ENCODE assay signal across 8 cellular contexts in the genomic region with DNA sequence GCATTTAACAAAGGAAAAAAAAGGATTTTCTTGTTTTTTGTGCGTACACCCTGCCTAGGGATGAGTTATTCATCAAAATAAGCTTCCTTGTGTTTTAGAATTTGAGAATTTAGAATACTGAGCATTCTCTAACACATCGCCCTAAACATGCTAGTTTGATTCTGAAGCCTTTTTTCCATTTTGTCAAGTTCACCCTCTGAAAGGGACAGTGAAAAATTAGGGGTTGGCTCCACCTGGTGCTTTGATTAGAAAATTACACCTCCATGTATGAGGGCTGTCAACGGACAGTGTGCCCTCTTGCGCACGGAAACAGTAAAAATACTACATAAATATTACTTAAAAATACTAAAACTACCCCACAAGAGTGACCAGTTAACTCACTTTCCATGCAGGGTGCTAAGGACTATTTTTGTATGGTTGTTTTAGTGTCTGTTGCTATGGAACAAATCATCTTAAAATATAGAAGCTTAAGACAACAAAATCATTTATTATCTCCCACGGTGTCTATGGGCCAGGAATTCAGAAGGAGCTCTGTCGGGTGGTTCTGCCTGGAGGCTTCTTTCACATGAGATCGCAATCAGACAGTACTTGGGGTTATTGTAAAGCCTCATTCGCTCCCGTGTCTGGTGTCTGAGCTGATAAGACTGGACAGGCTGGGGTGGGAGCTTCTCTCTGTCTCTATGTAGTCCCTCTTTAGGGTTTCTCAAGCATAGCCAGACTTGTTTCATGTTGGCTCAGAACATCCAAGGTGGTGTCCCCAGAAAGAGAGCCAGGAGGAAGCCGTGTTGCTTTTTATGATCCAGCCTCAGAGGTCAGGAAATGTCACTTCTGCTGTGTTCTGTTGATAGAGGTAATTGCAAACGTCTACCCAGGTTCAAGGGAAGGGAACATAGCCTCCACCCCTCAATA. TPM values are rescaled to one million over a fixed set of nuclear protein-coding genes. Genes with fewer than 3 reads are reported as not detected.
DNase-seq lines count a peak whose midpoint lies in the region; ATAC-seq, FAIRE-seq and TF ChIP-seq lines count a peak whose summit lies in the region.

No MANE protein-coding gene starts in this region.

- H3K9ac ChIP-seq in GM23248: no peak overlapping the region

- H4K20me1 ChIP-seq in GM23248 (ENCODE audit: insufficient read depth): no peaks in the 10 kb centered on the region

- H3K4me1 ChIP-seq in GM23248 (ENCODE audit: insufficient read depth): peaks cover 10% of the 10 kb centered on the region
- peaks cover 5% of the 10 kb centered on the region for H3K4me1 ChIP-seq in RWPE2 (ENCODE audit: insufficient read depth, poor library complexity, severe bottlenecking)
- peaks cover 0 to 5% (median 3%) of the 10 kb centered on the region in 3 donors for H3K4me1 ChIP-seq in gastroesophageal sphincter
- no peaks in the 10 kb centered on the region for H3K4me1 ChIP-seq in pancreas
- H3K4me1 ChIP-seq in upper lobe of left lung: peaks cover 14 to 30% (median 22%) of the 10 kb centered on the region in 4 donors

- H3K9me3 ChIP-seq in GM23248 (ENCODE audit: low read depth): no peaks in the 10 kb centered on the region
- no peaks in the 10 kb centered on the region for H3K9me3 ChIP-seq in RWPE2 (ENCODE audit: severe bottlenecking)
- no peaks in the 10 kb centered on the region for H3K9me3 ChIP-seq in gastroesophageal sphincter
- H3K9me3 ChIP-seq in pancreas: no peaks in the 10 kb centered on the region
- no peaks in the 10 kb centered on the region for H3K9me3 ChIP-seq in upper lobe of left lung

- H3K79me2 ChIP-seq in GM23248 (ENCODE audit: insufficient read depth): no peaks in the 10 kb centered on the region

- H3K4me2 ChIP-seq in GM23248 (ENCODE audit: unreplicated experiment): no peak overlapping the region

- TF ChIP-seq POLR2A in gastroesophageal sphincter (IDR thresholded peaks at IDR 0.05) (no peak), upper lobe of left lung (IDR thresholded peaks at IDR 0.05) (no peak)

- in situ Hi-C loops in GM23248 (cut with MboI): loop anchor here (10.0 to 25.0 kb wide), 2 partner anchors 352 to 534 kb away; no protein-coding TSS in a partner anchor

- H3K36me3 ChIP-seq in GM23248 (ENCODE audit: low read depth): no peaks in the 10 kb centered on the region
- H3K36me3 ChIP-seq in RWPE2 (ENCODE audit: low read depth): no peaks in the 10 kb centered on the region
- H3K36me3 ChIP-seq in gastroesophageal sphincter: no peaks in the 10 kb centered on the region
- H3K36me3 ChIP-seq in pancreas: no peaks in the 10 kb centered on the region
- no peaks in the 10 kb centered on the region for H3K36me3 ChIP-seq in upper lobe of left lung

- TF ChIP-seq EP300 in gastroesophageal sphincter (IDR thresholded peaks at IDR 0.05): no peak
- no peak for TF ChIP-seq EP300 in upper lobe of left lung (IDR thresholded peaks at IDR 0.05)

- peak; percentile 75 for FAIRE-seq in pancreas (lab: Jason Lieb, UNC)

- no peak overlapping the region for H3K27ac ChIP-seq in GM23248
- H3K27ac ChIP-seq in RWPE2 (ENCODE audit: poor library complexity, severe bottlenecking): no peak overlapping the region
- H3K27ac ChIP-seq in gastroesophageal sphincter: peak overlapping the region in 1 of 4 donors; percentile 45
- H3K27ac ChIP-seq in pancreas: no peak overlapping the region
- H3K27ac ChIP-seq in upper lobe of left lung: peak overlapping the region; percentile 50 to 77 (median 65)

- H2AFZ ChIP-seq in GM23248: peak overlapping the region; percentile 10; the same call in 1 of the 2 replicates

- H3K27me3 ChIP-seq in GM23248 (replicated peaks; ENCODE audit: insufficient read depth) (no peaks in the 10 kb centered on the region), RWPE2 (ENCODE audit: insufficient read depth, poor library complexity, severe bottlenecking) (no peaks in the 10 kb centered on the region), gastroesophageal sphincter (no peaks in the 10 kb centered on the region), pancreas (no peaks in the 10 kb centered on the region), upper lobe of left lung (no peaks in the 10 kb centered on the region)

- intact Hi-C loops in pancreas (cut with DNase I): loop anchor here in 2 of 3 donors (5.0 to 10.0 kb wide), 3 partner anchors 252 to 352 kb away; no protein-coding TSS in a partner anchor

- WGBS in GM23248 (ENCODE audit: low coverage in 1 of 2, low lambda C conversion rate in 2 of 2, missing lambda C conversion rate in 2 of 2), 2 experiments: 32 to 34% methylated on average over 12 of the region's 12 CpGs
- WGBS in gastroesophageal sphincter (ENCODE audit: low coverage in 1 of 2), 2 donors: 16 to 24% methylated on average over 10 to 11 of the region's 12 CpGs
- WGBS in pancreas, 2 donors: 21 to 31% methylated on average over 12 of the region's 12 CpGs
- WGBS in upper lobe of left lung, 2 donors: 28 to 29% methylated on average over 12 of the region's 12 CpGs

- DNase-seq in Daoy (ENCODE audit: low read depth) (peak; percentile 86), GM23248 (peak; percentile 86), RWPE2 (ENCODE audit: low spot score) (no peak), pancreas (peak in 3 of 6 donors; percentile 51 to 78 (median 64)), upper lobe of left lung (peak in 1 of 2 donors; percentile 59)
- peak; percentile 36 for DNase-seq in activated T-helper 9 cell treated with anti-CD3 and anti-CD28 coated beads, Interleukin-2, amount 50 U/mL, for 16 hours (ENCODE audit: low read depth)

- no peaks in the 10 kb centered on the region for H3F3A ChIP-seq in GM23248 (ENCODE audit: insufficient read depth)

- ATAC-seq in RWPE2 (ENCODE audit: low read depth) (peak; percentile 85), gastroesophageal sphincter (peak; percentile 91), pancreas (peak; percentile 95 to 99 (median 98)), upper lobe of left lung (ENCODE audit: low FRiP score in 2 of 2) (peak; percentile 90 to 95)

- peak; percentile 84 for TF ChIP-seq CTCF in LNCAP (IDR thresholded peaks at IDR 0.05)
- peak; percentile 94 for TF ChIP-seq CTCF in RWPE2 (IDR thresholded peaks at IDR 0.05; ENCODE audit: poor library complexity, severe bottlenecking)
- peak; percentile 86 to 97 (median 90) for TF ChIP-seq CTCF in gastroesophageal sphincter (IDR thresholded peaks at IDR 0.05)
- peak; percentile 53 to 88 (median 74) for TF ChIP-seq CTCF in pancreas (IDR thresholded peaks at IDR 0.05)
- peak; percentile 87 to 96 (median 91) for TF ChIP-seq CTCF in upper lobe of left lung (IDR thresholded peaks at IDR 0.05)

- H3K4me3 ChIP-seq in GM23248 (no peak overlapping the region), RWPE2 (ENCODE audit: severe bottlenecking) (no peak overlapping the region), gastroesophageal sphincter (no peak overlapping the region), pancreas (no peak overlapping the region), upper lobe of left lung (no peak overlapping the region)

- no peaks in the 10 kb centered on the region for H3K9me2 ChIP-seq in GM23248 (ENCODE audit: insufficient read depth)

RNA-seq across cellular contexts. Expression of a gene that starts 41.1 kb away (rescaled TPM):
- total RNA-seq in Daoy (2014; rRNA removed; shearing (Covaris generic)): 5.2 and 5.8 TPM in 2 replicates
- total RNA-seq in GM23248 (2014; rRNA removed; shearing (Covaris generic)): 0.54 and 0.63 TPM in 2 replicates
- polyA plus RNA-seq in GM23248 (2016; fragmentation: Nextera tagmentation; extraction: Ambion mirVana) (0.14 TPM in 2 replicates), pancreas (1 to 10 TPM in 1 of 2 donors, under 1 TPM in 1; 0.49 to 1.5 TPM)
- total RNA-seq in gastroesophageal sphincter (1 to 10 TPM; 8.0 to 8.6 (median 8.3) TPM), pancreas (1 to 10 TPM in 4 of 6 donors, under 1 TPM in 2; 0.85 to 2.3 (median 1.6) TPM), upper lobe of left lung (10 to 100 TPM in 1 of 6 donors, 1 to 10 TPM in 5; 3.0 to 12.9 (median 6.0) TPM)

Comparison
In these comparisons a context has a peak if more than half of its experiments do, and no peak if none do; other contexts are left out.
1. H3K27ac ChIP-seq: peak in upper lobe of left lung (4 of 4); none in GM23248 (single experiment), RWPE2 (single experiment) and pancreas (0 of 4).
2. Peak in every context shown above with its lines, with median percentiles within 50 percentile points of each other: CTCF ChIP-seq and ATAC-seq.